ENCODE assay signal across 8 cellular contexts in genomic region chr4:87012265-87012953, GRCh38.
DNase-seq lines count a peak whose midpoint lies in the region; ATAC-seq and TF ChIP-seq lines count a peak whose summit lies in the region.

No MANE protein-coding gene starts in this region.

- H3K4me3 ChIP-seq in mammary epithelial cell (replicated peaks in 1 of 3; ENCODE audit: insufficient read depth in 1 of 3, low read depth in 2 of 3, low read length in 3 of 3), result no peak overlapping the region
- H3K4me3 ChIP-seq in esophagus muscularis mucosa, result no peak overlapping the region
- H3K4me3 ChIP-seq in upper lobe of left lung, result no peak overlapping the region

- DNase-seq in MCF 10A (ENCODE audit: unreplicated experiment), result no peak
- DNase-seq in mammary epithelial cell, result no peak
- no peak for DNase-seq in esophagus muscularis mucosa (ENCODE audit: extremely low spot score)
- no peak for DNase-seq in upper lobe of left lung
- DNase-seq in amniotic stem cell (lab: John Stamatoyannopoulos, UW), result no peak
- no peak for DNase-seq in medulla oblongata (ENCODE audit: extremely low spot score)
- DNase-seq in NCI-H748 treated with DMSO at 0.1 percent for 48 hours (lab: John Stamatoyannopoulos, UW), result no peak

- TF ChIP-seq EP300 in esophagus muscularis mucosa (IDR thresholded peaks at IDR 0.05) (no peak), upper lobe of left lung (IDR thresholded peaks at IDR 0.05) (no peak)

- in situ Hi-C loops in mammary epithelial cell (cut with MboI; ENCODE audit: low sequenced_read_pairs in 2 of 2), result no loop called here

- no peaks in the 10 kb centered on the region for H3K9me3 Mint-ChIP-seq in MCF 10A (ENCODE audit: unreplicated experiment)

- H3K9ac ChIP-seq in mammary epithelial cell (ENCODE audit: insufficient read depth, low read length), result no peak overlapping the region

- no TSS peak for BruUV-seq in MCF 10A (replicated peaks; lab: Mats Ljungman, UMichigan)
- BruUV-seq in mammary epithelial cell (replicated peaks; lab: Mats Ljungman, UMichigan), result no TSS peak

- H3K27me3 ChIP-seq in mammary epithelial cell (ENCODE audit: insufficient read depth, low read length) (no peaks in the 10 kb centered on the region), esophagus muscularis mucosa (no peaks in the 10 kb centered on the region), upper lobe of left lung (no peaks in the 10 kb centered on the region)

- TF ChIP-seq CTCF in MCF 10A (IDR thresholded peaks at IDR 0.05; ENCODE audit: unreplicated experiment) (no peak), mammary epithelial cell (conservative IDR thresholded peaks at IDR 0.05 in 1 of 2, IDR thresholded peaks at IDR 0.05 in 1 of 2; ENCODE audit: extremely low read depth in 1 of 2, insufficient read depth in 1 of 2, low read depth in 1 of 2, low read length in 2 of 2) (no peak), esophagus muscularis mucosa (IDR thresholded peaks at IDR 0.05) (no peak), upper lobe of left lung (IDR thresholded peaks at IDR 0.05) (no peak)

- no peak overlapping the region for H3K4me3 Mint-ChIP-seq in MCF 10A (ENCODE audit: unreplicated experiment)

- POLR2A ChIA-PET in MCF 10A (lab: Yijun Ruan, JAX), result interaction anchor here (0.6 to 9.7 kb wide), 12 partner anchors 12 to 181 kb away, joined by 3 to 256 read pairs (median 10); partner anchors contain the start of gene AFF1

- H3K27ac ChIP-seq in mammary epithelial cell (ENCODE audit: insufficient read depth, low read depth, low read length) (no peak overlapping the region), esophagus muscularis mucosa (replicated peaks in 1 of 4) (peak overlapping the region; percentile 44 to 75 (median 70)), upper lobe of left lung (peak overlapping the region; percentile 29 to 90 (median 80))

- 92% methylated on average over 4 of the region's 4 CpGs for WGBS in mammary epithelial cell (ENCODE audit: low coverage, missing lambda C conversion rate)
- WGBS in esophagus muscularis mucosa, result 71% methylated on average over 4 of the region's 4 CpGs
- 60 to 62% methylated on average over 4 of the region's 4 CpGs for WGBS in upper lobe of left lung, 2 donors

- TF ChIP-seq POLR2A in esophagus muscularis mucosa (IDR thresholded peaks at IDR 0.05; ENCODE audit: low read depth), result no peak
- TF ChIP-seq POLR2A in upper lobe of left lung (IDR thresholded peaks at IDR 0.05), result no peak

- peak overlapping the region; percentile 61 for H3K27ac Mint-ChIP-seq in MCF 10A (ENCODE audit: low read depth, unreplicated experiment)

- H3K36me3 ChIP-seq in mammary epithelial cell (ENCODE audit: insufficient read depth, low read length) (no peaks in the 10 kb centered on the region), esophagus muscularis mucosa (no peaks in the 10 kb centered on the region), upper lobe of left lung (no peaks in the 10 kb centered on the region)

- H3K36me3 Mint-ChIP-seq in MCF 10A (ENCODE audit: insufficient read depth, unreplicated experiment), result peaks cover 11% of the 10 kb centered on the region

- CTCF ChIA-PET in MCF 10A (lab: Yijun Ruan, JAX), result interaction anchor here (0.5 to 2.0 kb wide), 7 partner anchors 60 to 104 kb away, joined by 3 to 7 read pairs (median 4); no protein-coding TSS in a partner anchor
- CTCF ChIA-PET in mammary epithelial cell (lab: Charles Lee; ENCODE audit: low non-redundant PET), result interaction anchor here (0.6 kb wide), 1 partner anchor 18 kb away, joined by 3 read pairs; no protein-coding TSS in a partner anchor

- dilution Hi-C loops in mammary epithelial cell (cut with HindIII; ENCODE audit: low sequenced_read_pairs), result loop anchor here (5.0 kb wide), 1 partner anchor 90 kb away; no protein-coding TSS in a partner anchor

- intact Hi-C loops in MCF 10A (cut with micrococcal nuclease) (no loop called here), mammary epithelial cell (cut with micrococcal nuclease) (no loop called here), esophagus muscularis mucosa (cut with DNase I) (no loop called here)

- no peaks in the 10 kb centered on the region for H3K9me3 ChIP-seq in mammary epithelial cell (replicated peaks; ENCODE audit: insufficient read depth, low read length)
- H3K9me3 ChIP-seq in esophagus muscularis mucosa, result no peaks in the 10 kb centered on the region
- H3K9me3 ChIP-seq in upper lobe of left lung, result no peaks in the 10 kb centered on the region

- H3K79me2 ChIP-seq in mammary epithelial cell (ENCODE audit: insufficient read depth, low read length), result peaks cover 97% of the 10 kb centered on the region

- no peak overlapping the region for H3K4me2 ChIP-seq in mammary epithelial cell (ENCODE audit: insufficient read depth, low read depth, low read length)

- H4K20me1 ChIP-seq in mammary epithelial cell (ENCODE audit: insufficient read depth, low read length), result no peaks in the 10 kb centered on the region

- H3K27me3 Mint-ChIP-seq in MCF 10A (ENCODE audit: insufficient read depth, unreplicated experiment), result no peaks in the 10 kb centered on the region

- peak; percentile 83 for ATAC-seq in HG03354 (IDR thresholded peaks at IDR 0.05; ENCODE audit: poor library complexity, severe bottlenecking, unreplicated experiment)
- no peak for ATAC-seq in upper lobe of left lung (ENCODE audit: low FRiP score in 2 of 2)

- H3K4me1 ChIP-seq in mammary epithelial cell (ENCODE audit: insufficient read depth, low read length), result peaks cover 38% of the 10 kb centered on the region
- peaks cover 73 to 92% (median 91%) of the 10 kb centered on the region in 4 donors for H3K4me1 ChIP-seq in esophagus muscularis mucosa
- peaks cover 74 to 89% (median 86%) of the 10 kb centered on the region in 4 donors for H3K4me1 ChIP-seq in upper lobe of left lung

- peaks cover 38% of the 10 kb centered on the region for H3K4me1 Mint-ChIP-seq in MCF 10A (ENCODE audit: insufficient read depth, unreplicated experiment)

- H2AFZ ChIP-seq in mammary epithelial cell (ENCODE audit: low read depth, low read length), result no peak overlapping the region
